ENCODE assay signal across 34 cellular contexts in genomic region chr17:10771142-10771541, GRCh38. TPM values are rescaled to one million over a fixed set of nuclear protein-coding genes. Genes with fewer than 3 reads are reported as not detected.
"Had no signal": no experiment of that assay in that cellular context is flagged by ENCODE, and none has a peak within 500 bp of the region (broad histone marks: within the 10 kb centered on the region; RNA-seq: fewer than 3 reads in every experiment).

No MANE protein-coding gene starts in this region.

- H3K27ac Mint-ChIP-seq: activated B cell treated with CpG ODN at 0.5 μM for 24 hours; activated CD8-positive, alpha-beta T cell treated with anti-CD3 and anti-CD28 coated beads for 36 hours; activated naive CD8-positive, alpha-beta T cell; activated T-helper 17 cell treated with anti-CD3 and anti-CD28 coated beads, Interleukin-2, amount 50 U/mL, for 72 hours; T-helper 17 cell; T-helper 2 cell treated with Interferon-gamma antibody and Interleukin-4, amounts not matched to agents 5 μg/mL and 100 μg/mL, for 36 hours had no signal

- H3K4me3 Mint-ChIP-seq: activated B cell treated with CpG ODN at 0.5 μM for 24 hours; activated CD8-positive, alpha-beta T cell treated with anti-CD3 and anti-CD28 coated beads for 36 hours; activated naive CD8-positive, alpha-beta T cell; activated T-cell treated with anti-CD3 and anti-CD28 coated beads, Interleukin-2, amount 50 U/mL, for 4 hours; activated T-helper 17 cell treated with anti-CD3 and anti-CD28 coated beads, Interleukin-2, amount 50 U/mL, for 72 hours; T-helper 17 cell; T-helper 2 cell treated with Interferon-gamma antibody and Interleukin-4, amounts not matched to agents 5 μg/mL and 100 μg/mL, for 36 hours had no signal

- H3K27me3 Mint-ChIP-seq: activated B cell treated with CpG ODN at 0.5 μM for 24 hours; activated naive CD8-positive, alpha-beta T cell; T-helper 17 cell had no signal

- ATAC-seq: activated CD4-positive, CD25-positive, alpha-beta regulatory T cell treated with anti-CD3 and anti-CD28 coated beads, Interleukin-2, amount 50 U/mL, for 24 hours; activated CD8-positive, alpha-beta T cell treated with anti-CD3 and anti-CD28 coated beads for 36 hours; activated T-cell treated with anti-CD3 and anti-CD28 coated beads, Interleukin-2, amount 50 U/mL, for 4 hours; activated T-helper 17 cell treated with anti-CD3 and anti-CD28 coated beads, Interleukin-2, amount 50 U/mL, for 72 hours; foreskin keratinocyte; gastrocnemius medialis; heart left ventricle; T-helper 17 cell had no signal

- DNase-seq: activated B cell treated with CpG ODN at 0.5 μM for 24 hours; activated CD4-positive, alpha-beta T cell treated with anti-CD3 and anti-CD28 coated beads for 48 hours; activated CD4-positive, alpha-beta T cell treated with anti-CD3 and anti-CD28 coated beads, Interleukin-2, amount 50 U/mL, for 1 hour; activated CD4-positive, alpha-beta T cell treated with anti-CD3 and anti-CD28 coated beads, Interleukin-2, amount 50 U/mL, for 48 hours; activated CD8-positive, alpha-beta memory T cell treated with anti-CD3 and anti-CD28 coated beads for 24 hours; activated CD8-positive, alpha-beta T cell treated with anti-CD3 and anti-CD28 coated beads for 36 hours; activated effector memory CD4-positive, alpha-beta T cell treated with Interleukin-2 at 50 U/mL for 16 hours; activated gamma-delta T cell treated with Interleukin-2 at 50 U/mL for 16 hours; activated naive CD4-positive, alpha-beta T cell treated with anti-CD3 and anti-CD28 coated beads, Interleukin-2, amount 50 U/mL, for 16 hours; activated naive CD4-positive, alpha-beta T cell treated with Interleukin-2 at 50 U/mL for 16 hours; activated T-cell treated with anti-CD3 and anti-CD28 coated beads, Interleukin-2, amount 50 U/mL, for 4 hours; amniotic stem cell; anterior cingulate cortex; brain microvascular endothelial cell; caudate nucleus; colonic mucosa; effector CD8-positive, alpha-beta T cell; foreskin keratinocyte; gastrocnemius medialis; glutamatergic neuron; heart left ventricle; T-helper 1 cell; T-helper 17 cell; T1000; WERI-Rb-1 had no signal

- H3K4me1 Mint-ChIP-seq: activated B cell treated with CpG ODN at 0.5 μM for 24 hours; activated T-helper 17 cell treated with anti-CD3 and anti-CD28 coated beads, Interleukin-2, amount 50 U/mL, for 72 hours had no signal

RNA-seq across cellular contexts. Expression of gene TMEM238L, which starts 32.8 kb away (rescaled TPM):
- total RNA-seq: activated B cell treated with CpG ODN at 0.5 μM for 24 hours; activated CD8-positive, alpha-beta T cell treated with anti-CD3 and anti-CD28 coated beads for 36 hours; activated T-cell treated with anti-CD3 and anti-CD28 coated beads, Interleukin-2, amount 50 U/mL, for 4 hours; activated T-helper 17 cell treated with anti-CD3 and anti-CD28 coated beads, Interleukin-2, amount 50 U/mL, for 72 hours; astrocyte; bronchial epithelial cell; dermis microvascular lymphatic vessel endothelial cell; epithelial cell of proximal tubule; esophagus muscularis mucosa; foreskin keratinocyte; heart left ventricle; T-helper 17 cell had no signal

RNA-seq across cellular contexts. Expression of gene TMEM220, which starts 41.3 kb away (rescaled TPM):
- total RNA-seq: epithelial cell of proximal tubule had no signal
